ENCODE assay signal across 26 cellular contexts in the genomic region with DNA sequence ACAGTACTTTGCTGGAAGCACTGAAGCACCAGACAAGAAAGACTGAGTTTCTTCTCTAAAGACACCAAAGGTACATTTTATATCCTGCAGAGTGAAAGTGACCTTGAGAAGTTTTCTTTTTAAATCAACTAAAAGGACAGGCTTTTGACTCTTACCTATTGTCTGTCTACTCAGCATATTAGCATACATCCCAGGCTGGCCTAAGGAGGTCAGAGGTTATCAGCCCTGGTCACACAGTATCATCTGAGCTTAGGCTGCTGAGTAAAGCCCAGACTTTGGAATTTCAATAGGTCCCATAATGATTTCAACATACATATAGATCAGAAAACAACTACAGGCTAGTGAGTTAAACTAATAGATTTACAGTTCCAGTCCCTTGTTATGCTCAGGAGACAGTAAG. TPM values are rescaled to one million over a fixed set of nuclear protein-coding genes. Genes with fewer than 3 reads are reported as not detected.
"Had no signal": no experiment of that assay in that cellular context is flagged by ENCODE, and none has a peak within 500 bp of the region (broad histone marks: within the 10 kb centered on the region; RNA-seq: fewer than 3 reads in every experiment).

No MANE protein-coding gene starts in this region.

- H3K36me3 Mint-ChIP-seq: activated naive CD8-positive, alpha-beta T cell treated with anti-CD3 and anti-CD28 coated beads, Interleukin-2, amount 10 ng/mL, durations not matched to agents 7 days and 5 days had no signal

- H3K27ac ChIP-seq: ascending aorta, body of pancreas, PC-9, VCaP had no signal

- H3K27ac Mint-ChIP-seq: activated CD4-positive, alpha-beta memory T cell treated with anti-CD3 and anti-CD28 coated beads, Interleukin-2, amount 10 ng/mL, durations not matched to agents 7 days and 5 days; activated CD4-positive, alpha-beta T cell treated with anti-CD3 and anti-CD28 coated beads for 36 hours; activated naive CD8-positive, alpha-beta T cell treated with anti-CD3 and anti-CD28 coated beads, Interleukin-2, amount 10 ng/mL, durations not matched to agents 7 days and 5 days; activated T-cell treated with anti-CD3 and anti-CD28 coated beads, Interleukin-2, amount 50 U/mL, for 72 hours; activated T-helper 2 cell treated with anti-CD3 and anti-CD28 coated beads, Interferon-gamma antibody, Interleukin-2, Interleukin-4, amounts not matched to agents 10 μg/mL and 5 μg/mL and 100 μg/mL, durations not matched to agents 14 hours and 24 hours and 36 hours had no signal

- ATAC-seq: activated CD4-positive, alpha-beta T cell treated with anti-CD3 and anti-CD28 coated beads for 36 hours; activated T-cell treated with anti-CD3 and anti-CD28 coated beads, Interleukin-2, amount 50 U/mL, for 72 hours; body of pancreas had no signal

- DNase-seq: activated CD4-positive, alpha-beta memory T cell treated with anti-CD3 and anti-CD28 coated beads, Interleukin-2, amount 10 ng/mL, durations not matched to agents 7 days and 5 days; activated CD4-positive, alpha-beta T cell treated with anti-CD3 and anti-CD28 coated beads for 36 hours; activated CD4-positive, alpha-beta T cell treated with anti-CD3 and anti-CD28 coated beads, Interleukin-2, amount 50 U/mL, for 1 hour; activated naive CD4-positive, alpha-beta T cell treated with anti-CD3 and anti-CD28 coated beads, Interleukin-2, amount 50 U/mL, for 16 hours; activated naive CD8-positive, alpha-beta T cell treated with anti-CD3 and anti-CD28 coated beads, Interleukin-2, amount 10 ng/mL, durations not matched to agents 7 days and 5 days; activated T-cell treated with anti-CD3 and anti-CD28 coated beads, Interleukin-2, amount 50 U/mL, for 72 hours; amniotic stem cell; body of pancreas; central memory CD4-positive, alpha-beta T cell; MM.1S; NCI-H1105; NCI-H1436 treated with DMSO at 0.1 percent for 48 hours; NCI-H187; NCI-H2081; NCI-H510A treated with DMSO at 0.1 percent for 48 hours; SHP77 treated with DMSO at 0.1 percent for 48 hours; T-helper 1 cell had no signal

- H3K9me3 ChIP-seq: ascending aorta, body of pancreas had no signal

- H3K4me1 ChIP-seq: ascending aorta, body of pancreas had no signal

- FAIRE-seq: bronchial epithelial cell had no signal

- H3K4me1 Mint-ChIP-seq: activated CD4-positive, alpha-beta memory T cell treated with anti-CD3 and anti-CD28 coated beads, Interleukin-2, amount 10 ng/mL, durations not matched to agents 7 days and 5 days; activated CD4-positive, alpha-beta T cell treated with anti-CD3 and anti-CD28 coated beads for 36 hours; activated naive CD8-positive, alpha-beta T cell treated with anti-CD3 and anti-CD28 coated beads, Interleukin-2, amount 10 ng/mL, durations not matched to agents 7 days and 5 days had no signal

- H3K27me3 ChIP-seq: ascending aorta, body of pancreas had no signal

- H3K4me2 ChIP-seq: PC-9 had no signal

- H3K4me3 Mint-ChIP-seq: activated CD4-positive, alpha-beta memory T cell treated with anti-CD3 and anti-CD28 coated beads, Interleukin-2, amount 10 ng/mL, durations not matched to agents 7 days and 5 days; activated CD4-positive, alpha-beta T cell treated with anti-CD3 and anti-CD28 coated beads for 36 hours; activated naive CD8-positive, alpha-beta T cell treated with anti-CD3 and anti-CD28 coated beads, Interleukin-2, amount 10 ng/mL, durations not matched to agents 7 days and 5 days; activated T-cell treated with anti-CD3 and anti-CD28 coated beads, Interleukin-2, amount 50 U/mL, for 72 hours had no signal

- H3K36me3 ChIP-seq: ascending aorta had no signal

- H3K27me3 Mint-ChIP-seq: activated CD4-positive, alpha-beta memory T cell treated with anti-CD3 and anti-CD28 coated beads, Interleukin-2, amount 10 ng/mL, durations not matched to agents 7 days and 5 days; activated CD4-positive, alpha-beta T cell treated with anti-CD3 and anti-CD28 coated beads for 36 hours; activated naive CD8-positive, alpha-beta T cell treated with anti-CD3 and anti-CD28 coated beads, Interleukin-2, amount 10 ng/mL, durations not matched to agents 7 days and 5 days had no signal

- H3K4me3 ChIP-seq: ascending aorta, body of pancreas, PC-9 had no signal

RNA-seq across cellular contexts. Expression of a gene that starts 10.1 kb away (rescaled TPM):
- total RNA-seq: activated CD4-positive, alpha-beta memory T cell treated with anti-CD3 and anti-CD28 coated beads, Interleukin-2, amount 10 ng/mL, durations not matched to agents 7 days and 5 days; activated CD4-positive, alpha-beta T cell treated with anti-CD3 and anti-CD28 coated beads for 36 hours; activated CD8-positive, alpha-beta memory T cell treated with anti-CD3 and anti-CD28 coated beads for 36 hours; activated naive CD8-positive, alpha-beta T cell treated with anti-CD3 and anti-CD28 coated beads, Interleukin-2, amount 10 ng/mL, durations not matched to agents 7 days and 5 days; activated T-cell treated with anti-CD3 and anti-CD28 coated beads, Interleukin-2, amount 50 U/mL, for 72 hours; activated T-helper 2 cell treated with anti-CD3 and anti-CD28 coated beads, Interferon-gamma antibody, Interleukin-2, Interleukin-4, amounts not matched to agents 10 μg/mL and 5 μg/mL and 100 μg/mL, durations not matched to agents 14 hours and 24 hours and 36 hours; ascending aorta; body of pancreas; bronchial epithelial cell; chondrocyte; PC-9; SK-MEL-5; T-helper 2 cell treated with Interferon-gamma antibody and Interleukin-4, amounts not matched to agents 100 ng/mL and 5 ng/mL, for 36 hours had no signal
